ENCODE assay signal across 1 cellular context in the genomic region with DNA sequence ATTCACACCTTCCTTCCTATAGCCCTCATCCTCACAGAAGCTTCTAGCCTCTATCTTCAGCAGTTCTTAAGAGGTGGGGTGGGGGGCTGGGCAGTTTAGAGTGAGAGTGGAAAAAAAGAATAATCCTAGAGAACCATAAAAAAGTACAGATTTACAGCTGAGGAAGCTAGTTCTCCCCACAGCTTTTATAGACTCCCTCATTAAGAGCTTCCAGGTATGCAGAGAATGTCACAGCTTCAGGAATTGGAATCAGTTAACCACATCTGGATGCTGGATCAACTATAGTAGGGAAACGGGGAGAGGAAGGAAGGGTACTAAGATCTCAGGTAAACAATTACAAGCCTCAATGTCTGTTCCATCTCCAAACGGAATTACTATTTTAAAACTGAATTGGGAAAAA.
TF ChIP-seq lines count a peak whose summit lies in the region.

No MANE protein-coding gene starts in this region.

TF ChIP-seq in GM23338, 12 proteins besides CTCF, POLR2A, EP300 and RAD21:
- TF ChIP-seq EZH2phosphoT487 (IDR thresholded peaks at IDR 0.05; ENCODE audit: unreplicated experiment) (no peak), ETS1 (IDR thresholded peaks at IDR 0.05) (no peak), STAT1 (IDR thresholded peaks at IDR 0.05; ENCODE audit: unreplicated experiment) (no peak), JUNB (IDR thresholded peaks at IDR 0.05; ENCODE audit: unreplicated experiment) (no peak), ZNF114 (CRISPR knock-in tag; IDR thresholded peaks at IDR 0.05) (no peak), CREB1 (CRISPR knock-in tag; IDR thresholded peaks at IDR 0.05; ENCODE audit: low read depth) (no peak), NANOG (IDR thresholded peaks at IDR 0.05; ENCODE audit: borderline replicate concordance) (no peak)
- TF ChIP-seq, protein P1, sequence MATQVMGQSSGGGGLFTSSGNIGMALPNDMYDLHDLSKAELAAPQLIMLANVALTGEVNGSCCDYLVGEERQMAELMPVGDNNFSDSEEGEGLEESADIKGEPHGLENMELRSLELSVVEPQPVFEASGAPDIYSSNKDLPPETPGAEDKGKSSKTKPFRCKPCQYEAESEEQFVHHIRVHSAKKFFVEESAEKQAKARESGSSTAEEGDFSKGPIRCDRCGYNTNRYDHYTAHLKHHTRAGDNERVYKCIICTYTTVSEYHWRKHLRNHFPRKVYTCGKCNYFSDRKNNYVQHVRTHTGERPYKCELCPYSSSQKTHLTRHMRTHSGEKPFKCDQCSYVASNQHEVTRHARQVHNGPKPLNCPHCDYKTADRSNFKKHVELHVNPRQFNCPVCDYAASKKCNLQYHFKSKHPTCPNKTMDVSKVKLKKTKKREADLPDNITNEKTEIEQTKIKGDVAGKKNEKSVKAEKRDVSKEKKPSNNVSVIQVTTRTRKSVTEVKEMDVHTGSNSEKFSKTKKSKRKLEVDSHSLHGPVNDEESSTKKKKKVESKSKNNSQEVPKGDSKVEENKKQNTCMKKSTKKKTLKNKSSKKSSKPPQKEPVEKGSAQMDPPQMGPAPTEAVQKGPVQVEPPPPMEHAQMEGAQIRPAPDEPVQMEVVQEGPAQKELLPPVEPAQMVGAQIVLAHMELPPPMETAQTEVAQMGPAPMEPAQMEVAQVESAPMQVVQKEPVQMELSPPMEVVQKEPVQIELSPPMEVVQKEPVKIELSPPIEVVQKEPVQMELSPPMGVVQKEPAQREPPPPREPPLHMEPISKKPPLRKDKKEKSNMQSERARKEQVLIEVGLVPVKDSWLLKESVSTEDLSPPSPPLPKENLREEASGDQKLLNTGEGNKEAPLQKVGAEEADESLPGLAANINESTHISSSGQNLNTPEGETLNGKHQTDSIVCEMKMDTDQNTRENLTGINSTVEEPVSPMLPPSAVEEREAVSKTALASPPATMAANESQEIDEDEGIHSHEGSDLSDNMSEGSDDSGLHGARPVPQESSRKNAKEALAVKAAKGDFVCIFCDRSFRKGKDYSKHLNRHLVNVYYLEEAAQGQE (IDR thresholded peaks at IDR 0.05; ENCODE audit: unreplicated experiment) = no peak
- TF ChIP-seq, protein P2, sequence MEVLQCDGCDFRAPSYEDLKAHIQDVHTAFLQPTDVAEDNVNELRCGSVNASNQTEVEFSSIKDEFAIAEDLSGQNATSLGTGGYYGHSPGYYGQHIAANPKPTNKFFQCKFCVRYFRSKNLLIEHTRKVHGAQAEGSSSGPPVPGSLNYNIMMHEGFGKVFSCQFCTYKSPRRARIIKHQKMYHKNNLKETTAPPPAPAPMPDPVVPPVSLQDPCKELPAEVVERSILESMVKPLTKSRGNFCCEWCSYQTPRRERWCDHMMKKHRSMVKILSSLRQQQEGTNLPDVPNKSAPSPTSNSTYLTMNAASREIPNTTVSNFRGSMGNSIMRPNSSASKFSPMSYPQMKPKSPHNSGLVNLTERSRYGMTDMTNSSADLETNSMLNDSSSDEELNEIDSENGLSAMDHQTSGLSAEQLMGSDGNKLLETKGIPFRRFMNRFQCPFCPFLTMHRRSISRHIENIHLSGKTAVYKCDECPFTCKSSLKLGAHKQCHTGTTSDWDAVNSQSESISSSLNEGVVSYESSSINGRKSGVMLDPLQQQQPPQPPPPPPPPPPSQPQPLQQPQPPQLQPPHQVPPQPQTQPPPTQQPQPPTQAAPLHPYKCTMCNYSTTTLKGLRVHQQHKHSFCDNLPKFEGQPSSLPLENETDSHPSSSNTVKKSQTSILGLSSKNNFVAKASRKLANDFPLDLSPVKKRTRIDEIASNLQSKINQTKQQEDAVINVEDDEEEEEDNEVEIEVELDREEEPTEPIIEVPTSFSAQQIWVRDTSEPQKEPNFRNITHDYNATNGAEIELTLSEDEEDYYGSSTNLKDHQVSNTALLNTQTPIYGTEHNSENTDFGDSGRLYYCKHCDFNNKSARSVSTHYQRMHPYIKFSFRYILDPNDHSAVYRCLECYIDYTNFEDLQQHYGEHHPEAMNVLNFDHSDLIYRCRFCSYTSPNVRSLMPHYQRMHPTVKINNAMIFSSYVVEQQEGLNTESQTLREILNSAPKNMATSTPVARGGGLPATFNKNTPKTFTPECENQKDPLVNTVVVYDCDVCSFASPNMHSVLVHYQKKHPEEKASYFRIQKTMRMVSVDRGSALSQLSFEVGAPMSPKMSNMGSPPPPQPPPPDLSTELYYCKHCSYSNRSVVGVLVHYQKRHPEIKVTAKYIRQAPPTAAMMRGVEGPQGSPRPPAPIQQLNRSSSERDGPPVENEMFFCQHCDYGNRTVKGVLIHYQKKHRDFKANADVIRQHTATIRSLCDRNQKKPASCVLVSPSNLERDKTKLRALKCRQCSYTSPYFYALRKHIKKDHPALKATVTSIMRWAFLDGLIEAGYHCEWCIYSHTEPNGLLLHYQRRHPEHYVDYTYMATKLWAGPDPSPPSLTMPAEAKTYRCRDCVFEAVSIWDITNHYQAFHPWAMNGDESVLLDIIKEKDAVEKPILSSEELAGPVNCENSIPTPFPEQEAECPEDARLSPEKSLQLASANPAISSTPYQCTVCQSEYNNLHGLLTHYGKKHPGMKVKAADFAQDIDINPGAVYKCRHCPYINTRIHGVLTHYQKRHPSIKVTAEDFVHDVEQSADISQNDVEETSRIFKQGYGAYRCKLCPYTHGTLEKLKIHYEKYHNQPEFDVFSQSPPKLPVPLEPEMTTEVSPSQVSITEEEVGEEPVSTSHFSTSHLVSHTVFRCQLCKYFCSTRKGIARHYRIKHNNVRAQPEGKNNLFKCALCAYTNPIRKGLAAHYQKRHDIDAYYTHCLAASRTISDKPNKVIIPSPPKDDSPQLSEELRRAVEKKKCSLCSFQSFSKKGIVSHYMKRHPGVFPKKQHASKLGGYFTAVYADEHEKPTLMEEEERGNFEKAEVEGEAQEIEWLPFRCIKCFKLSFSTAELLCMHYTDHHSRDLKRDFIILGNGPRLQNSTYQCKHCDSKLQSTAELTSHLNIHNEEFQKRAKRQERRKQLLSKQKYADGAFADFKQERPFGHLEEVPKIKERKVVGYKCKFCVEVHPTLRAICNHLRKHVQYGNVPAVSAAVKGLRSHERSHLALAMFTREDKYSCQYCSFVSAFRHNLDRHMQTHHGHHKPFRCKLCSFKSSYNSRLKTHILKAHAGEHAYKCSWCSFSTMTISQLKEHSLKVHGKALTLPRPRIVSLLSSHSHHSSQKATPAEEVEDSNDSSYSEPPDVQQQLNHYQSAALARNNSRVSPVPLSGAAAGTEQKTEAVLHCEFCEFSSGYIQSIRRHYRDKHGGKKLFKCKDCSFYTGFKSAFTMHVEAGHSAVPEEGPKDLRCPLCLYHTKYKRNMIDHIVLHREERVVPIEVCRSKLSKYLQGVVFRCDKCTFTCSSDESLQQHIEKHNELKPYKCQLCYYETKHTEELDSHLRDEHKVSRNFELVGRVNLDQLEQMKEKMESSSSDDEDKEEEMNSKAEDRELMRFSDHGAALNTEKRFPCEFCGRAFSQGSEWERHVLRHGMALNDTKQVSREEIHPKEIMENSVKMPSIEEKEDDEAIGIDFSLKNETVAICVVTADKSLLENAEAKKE (CRISPR knock-in tag; IDR thresholded peaks at IDR 0.05) = no peak
